ENCODE assay signal across 26 cellular contexts in genomic region chr13:59367467-59367866, GRCh38.
"Had no signal": no experiment of that assay in that cellular context is flagged by ENCODE, and none has a peak within 500 bp of the region (broad histone marks: within the 10 kb centered on the region; RNA-seq: fewer than 3 reads in every experiment).

No MANE protein-coding gene starts in this region.

- H3K4me1 ChIP-seq: gastrocnemius medialis had no signal

- DNase-seq: dermis blood vessel endothelial cell; dorsolateral prefrontal cortex; effector CD4-positive, alpha-beta T cell; effector memory CD4-positive, alpha-beta T cell; erythroblast; esophagus squamous epithelium; foreskin fibroblast; foreskin melanocyte; gastrocnemius medialis; glutamatergic neuron; head of caudate nucleus; heart right ventricle; hippocampal formation; left colon; left ventricle myocardium superior; mammary epithelial cell; mesendoderm; midbrain had no signal

- H3K4me3 ChIP-seq: coronary artery, dorsolateral prefrontal cortex, esophagus squamous epithelium, gastrocnemius medialis, heart right ventricle, lung had no signal

- H3K9me3 ChIP-seq: esophagus squamous epithelium, gastrocnemius medialis, heart right ventricle had no signal

- H3K36me3 ChIP-seq: esophagus squamous epithelium, gastrocnemius medialis, heart right ventricle had no signal

- H3K27me3 ChIP-seq: esophagus squamous epithelium, gastrocnemius medialis, heart right ventricle had no signal

- FAIRE-seq: colon, islet of Langerhans, keratinocyte had no signal

- ATAC-seq: esophagus mucosa, gastrocnemius medialis, left colon, left lobe of liver, left ventricle myocardium superior had no signal

- H3K27ac ChIP-seq: coronary artery, dorsolateral prefrontal cortex, epithelial cell of prostate, esophagus squamous epithelium, gastrocnemius medialis had no signal
